8 cellular contexts compared by ENCODE assay signal in genomic region chr1:151994956-151995355, GRCh38. TPM values are rescaled to one million over a fixed set of nuclear protein-coding genes. Genes with fewer than 3 reads are reported as not detected.
DNase-seq lines count a peak whose midpoint lies in the region; ATAC-seq and TF ChIP-seq lines count a peak whose summit lies in the region.

No MANE protein-coding gene starts in this region.

- CTCF ChIA-PET in CD8-positive, alpha-beta T cell (lab: Charles Lee): interaction anchor here (0.6 to 30.4 kb wide), 8 partner anchors 10 to 1789 kb away, joined by 3 to 665 read pairs (median 4); no protein-coding TSS in a partner anchor

- H3K9me3 Mint-ChIP-seq in CD8-positive, alpha-beta T cell: no peaks in the 10 kb centered on the region
- H3K9me3 Mint-ChIP-seq in nephron: no peaks in the 10 kb centered on the region

- peak overlapping the region; percentile 63 for H3K4me3 Mint-ChIP-seq in CD8-positive, alpha-beta T cell
- H3K4me3 Mint-ChIP-seq in nephron: peak overlapping the region; percentile 56 to 73 (median 71)

- peak overlapping the region; percentile 45 for H3K27ac Mint-ChIP-seq in CD8-positive, alpha-beta T cell
- peak overlapping the region in 1 of 3 experiments; percentile 16 for H3K27ac Mint-ChIP-seq in nephron

- intact Hi-C loops in CD8-positive, alpha-beta T cell (cut with DNase I, micrococcal nuclease): loop anchor here (5.0 to 10.0 kb wide), 2 partner anchors 403 to 540 kb away; partner anchors contain the start of gene POGZ (in 1 of the 2)

- H3K4me1 Mint-ChIP-seq in CD8-positive, alpha-beta T cell (ENCODE audit: low read depth): peaks cover 39% of the 10 kb centered on the region
- peaks cover 32% of the 10 kb centered on the region for H3K4me1 Mint-ChIP-seq in nephron

- H3K4me3 ChIP-seq in CD8-positive, alpha-beta T cell (ENCODE audit: low read depth, low read length): no peak overlapping the region
- H3K4me3 ChIP-seq in choroid plexus epithelial cell (ENCODE audit: low read depth, low read length): no peak overlapping the region

- no peaks in the 10 kb centered on the region for H3K27me3 Mint-ChIP-seq in CD8-positive, alpha-beta T cell (ENCODE audit: low read depth)
- H3K27me3 Mint-ChIP-seq in nephron (ENCODE audit: low read depth): peaks cover 36% of the 10 kb centered on the region

- H3K27ac ChIP-seq in CD8-positive, alpha-beta T cell (ENCODE audit: low read depth, low read length): no peak overlapping the region

- no peaks in the 10 kb centered on the region for H3K9me3 ChIP-seq in CD8-positive, alpha-beta T cell (ENCODE audit: low read length)

- H3K27me3 ChIP-seq in CD8-positive, alpha-beta T cell (ENCODE audit: insufficient read depth, low read length): no peaks in the 10 kb centered on the region

- TF ChIP-seq CTCF in CD8-positive, alpha-beta T cell (IDR thresholded peaks at IDR 0.05): no peak
- TF ChIP-seq CTCF in choroid plexus epithelial cell (conservative IDR thresholded peaks at IDR 0.05; ENCODE audit: low read depth, low read length) (no peak), nephron (IDR thresholded peaks at IDR 0.05; ENCODE audit: unreplicated experiment in 3 of 3) (no peak)

- POLR2A ChIA-PET in CD8-positive, alpha-beta T cell (lab: Charles Lee): interaction anchor here (2.5 kb wide), 1 partner anchor 27 kb away, joined by 8 read pairs; no protein-coding TSS in a partner anchor

- H3K36me3 ChIP-seq in CD8-positive, alpha-beta T cell (ENCODE audit: insufficient read depth, low read length): no peaks in the 10 kb centered on the region

- peaks cover 41% of the 10 kb centered on the region for H3K4me1 ChIP-seq in CD8-positive, alpha-beta T cell (ENCODE audit: insufficient read depth, low read length)

- peaks cover 7% of the 10 kb centered on the region for H3K36me3 Mint-ChIP-seq in CD8-positive, alpha-beta T cell
- H3K36me3 Mint-ChIP-seq in nephron (ENCODE audit: low read depth): no peaks in the 10 kb centered on the region

- ATAC-seq in CD8-positive, alpha-beta T cell: no peak
- ATAC-seq in HG02884 (IDR thresholded peaks at IDR 0.05; ENCODE audit: unreplicated experiment): no peak
- no peak for ATAC-seq in GM21526 (IDR thresholded peaks at IDR 0.05; ENCODE audit: low FRiP score, unreplicated experiment)

- no peak for DNase-seq in CD8-positive, alpha-beta T cell
- DNase-seq in LoVo (ENCODE audit: low spot score): peak; percentile 78
- peak; percentile 48 for DNase-seq in choroid plexus epithelial cell (ENCODE audit: low read depth)
- DNase-seq in retina: no peak
- no peak for DNase-seq in SK-N-DZ (ENCODE audit: low spot score)

RNA-seq across cellular contexts. Expression of gene S100A10, which starts 1.3 kb away (rescaled TPM):
- total RNA-seq in CD8-positive, alpha-beta T cell: 100 to 1,000 TPM; 132 to 138 TPM
- not detected in 2 replicates for polyA plus RNA-seq in SK-N-DZ (2014; cell fraction: cytosol; rRNA removed)
- not detected in 2 replicates for polyA plus RNA-seq in SK-N-DZ (2014; cell fraction: nucleus; rRNA removed)

RNA-seq across cellular contexts. Expression of gene S100A11, which starts 41.8 kb away (rescaled TPM):
- 1 to 10 TPM; 7.5 to 7.8 TPM for total RNA-seq in CD8-positive, alpha-beta T cell
- 34.7 and 36.6 TPM in 2 replicates for polyA plus RNA-seq in SK-N-DZ (2014; cell fraction: cytosol; rRNA removed)
- 2.8 and 5.4 TPM in 2 replicates for polyA plus RNA-seq in SK-N-DZ (2014; cell fraction: nucleus; rRNA removed)

Comparison
In these comparisons a context has a peak if more than half of its experiments do, and no peak if none do; other contexts are left out.
1. DNase-seq: peak in LoVo (single experiment) and choroid plexus epithelial cell (single experiment); none in CD8-positive, alpha-beta T cell (0 of 7), retina (single experiment) and SK-N-DZ (single experiment).